19 cellular contexts compared by ENCODE assay signal in the genomic region with DNA sequence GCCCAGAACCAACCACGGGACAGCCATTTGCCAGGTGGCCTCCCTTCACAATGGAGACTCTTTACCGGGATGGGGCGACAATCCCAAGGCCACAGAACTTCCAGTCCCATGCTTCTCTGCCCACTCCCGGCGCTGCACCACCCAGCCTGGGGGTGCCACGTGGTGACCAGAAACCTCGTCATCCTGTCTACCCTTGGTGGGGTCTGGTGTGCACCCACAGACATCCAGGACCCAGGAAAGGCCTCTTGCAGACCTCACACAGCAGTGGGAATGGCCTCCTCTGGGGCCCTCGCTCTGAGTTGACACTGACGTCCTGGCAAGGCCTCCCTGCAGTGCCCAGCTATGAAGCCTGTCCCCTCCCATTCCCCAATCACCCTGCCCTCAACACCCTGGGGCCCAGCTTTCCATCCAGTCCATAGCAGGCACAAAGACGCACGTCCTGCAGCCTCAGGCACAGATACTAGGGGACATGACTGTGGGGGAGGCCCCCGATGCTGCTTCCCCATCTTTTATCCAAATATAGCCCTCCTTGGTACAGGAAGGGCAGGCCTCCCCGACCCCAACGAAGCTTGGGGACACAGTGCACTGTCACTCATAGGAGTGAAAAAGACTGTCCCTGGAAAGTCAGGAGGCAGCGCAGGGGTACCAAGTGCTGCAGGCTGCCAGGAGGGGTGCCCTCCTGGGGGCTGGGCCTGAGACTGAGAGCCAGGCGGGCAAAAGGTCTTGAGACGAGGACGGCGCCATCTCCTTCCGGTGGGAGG. TPM values are rescaled to one million over a fixed set of nuclear protein-coding genes. Genes with fewer than 3 reads are reported as not detected.
DNase-seq lines count a peak whose midpoint lies in the region; ATAC-seq and TF ChIP-seq lines count a peak whose summit lies in the region.
"Had no signal": no experiment of that assay in that cellular context is flagged by ENCODE, and none has a peak within 500 bp of the region (broad histone marks: within the 10 kb centered on the region; RNA-seq: fewer than 3 reads in every experiment).

No MANE protein-coding gene starts in this region.

- H3K36me3 ChIP-seq in DND-41 (ENCODE audit: insufficient read depth, low read length), result peaks cover 43% of the 10 kb centered on the region

- ATAC-seq in DND-41 (ENCODE audit: insufficient read depth, low read depth) (no peak), HG03469 (IDR thresholded peaks at IDR 0.05; ENCODE audit: unreplicated experiment) (no peak), GM19452 (IDR thresholded peaks at IDR 0.05; ENCODE audit: unreplicated experiment) (no peak)
- ATAC-seq in activated naive CD8-positive, alpha-beta T cell treated with anti-CD3 and anti-CD28 coated beads, Interleukin-2, amount 10 ng/mL, durations not matched to agents 7 days and 5 days (ENCODE audit: low read depth), result no peak
- ATAC-seq in natural killer cell treated with Interleukin-12 subunit alpha and Interleukin-12 subunit beta and Interleukin-15 and Interleukin-18, amount 100 ng/mL, for 72 hours, result no peak
- ATAC-seq: gastrocnemius medialis, PC-3 had no signal

- H3K27me3 Mint-ChIP-seq in T-helper 1 cell treated with Interleukin-12 subunit alpha and Interleukin-12 subunit beta and Interleukin-4 antibody, amounts not matched to agents 30 μg/mL and 1 μg/mL, for 36 hours (ENCODE audit: low read depth), result no peaks in the 10 kb centered on the region
- H3K27me3 Mint-ChIP-seq in activated naive CD8-positive, alpha-beta T cell treated with anti-CD3 and anti-CD28 coated beads, Interleukin-2, amount 10 ng/mL, durations not matched to agents 7 days and 5 days, result no peaks in the 10 kb centered on the region
- H3K27me3 Mint-ChIP-seq in natural killer cell treated with Interleukin-12 subunit alpha and Interleukin-12 subunit beta and Interleukin-15 and Interleukin-18, amount 100 ng/mL, for 72 hours, result no peaks in the 10 kb centered on the region
- H3K27me3 Mint-ChIP-seq: B cell had no signal

- no peaks in the 10 kb centered on the region for H3K27me3 ChIP-seq in DND-41 (ENCODE audit: insufficient read depth, low read length, poor library complexity)
- H3K27me3 ChIP-seq: gastrocnemius medialis, transverse colon had no signal

- H3K4me2 ChIP-seq in DND-41 (ENCODE audit: insufficient read depth, low read length), result no peak overlapping the region
- H3K4me2 ChIP-seq: smooth muscle cell had no signal

- peaks cover 24% of the 10 kb centered on the region for H3K4me1 ChIP-seq in DND-41 (ENCODE audit: insufficient read depth, low read length)
- H3K4me1 ChIP-seq: gastrocnemius medialis had no signal

- no peak for TF ChIP-seq CTCF in DND-41 (IDR thresholded peaks at IDR 0.05; ENCODE audit: borderline replicate concordance, extremely low read depth, low read length, poor library complexity, severe bottlenecking)

- H3K9ac ChIP-seq in DND-41 (ENCODE audit: low read depth, low read length), result no peak overlapping the region

- peak overlapping the region; percentile 70 for H3K27ac ChIP-seq in DND-41 (ENCODE audit: low read length)
- H3K27ac ChIP-seq: 22Rv1, gastrocnemius medialis, left ventricle myocardium inferior, transverse colon had no signal

- H3K4me3 Mint-ChIP-seq in T-helper 1 cell treated with Interleukin-12 subunit alpha and Interleukin-12 subunit beta and Interleukin-4 antibody, amounts not matched to agents 30 μg/mL and 1 μg/mL, for 36 hours, result no peak overlapping the region
- H3K4me3 Mint-ChIP-seq in activated naive CD8-positive, alpha-beta T cell treated with anti-CD3 and anti-CD28 coated beads, Interleukin-2, amount 10 ng/mL, durations not matched to agents 7 days and 5 days, result no peak overlapping the region
- H3K4me3 Mint-ChIP-seq in natural killer cell treated with Interleukin-12 subunit alpha and Interleukin-12 subunit beta and Interleukin-15 and Interleukin-18, amount 100 ng/mL, for 72 hours, result peak overlapping the region; percentile 73
- H3K4me3 Mint-ChIP-seq: B cell had no signal

- H3K27ac Mint-ChIP-seq in T-helper 1 cell treated with Interleukin-12 subunit alpha and Interleukin-12 subunit beta and Interleukin-4 antibody, amounts not matched to agents 30 μg/mL and 1 μg/mL, for 36 hours, result peak overlapping the region; percentile 84
- peak overlapping the region; percentile 76 for H3K27ac Mint-ChIP-seq in activated naive CD8-positive, alpha-beta T cell treated with anti-CD3 and anti-CD28 coated beads, Interleukin-2, amount 10 ng/mL, durations not matched to agents 7 days and 5 days
- peak overlapping the region; percentile 97 to 98 for H3K27ac Mint-ChIP-seq in natural killer cell treated with Interleukin-12 subunit alpha and Interleukin-12 subunit beta and Interleukin-15 and Interleukin-18, amount 100 ng/mL, for 72 hours

- no peaks in the 10 kb centered on the region for H3K9me3 ChIP-seq in DND-41 (ENCODE audit: insufficient read depth, low read length, severe bottlenecking)
- H3K9me3 ChIP-seq: gastrocnemius medialis, left ventricle myocardium inferior, transverse colon had no signal

- DNase-seq in T-helper 1 cell (no peak), DND-41 (peak; percentile 4), posterior cingulate gyrus (no peak)
- no peak for DNase-seq in activated naive CD8-positive, alpha-beta T cell treated with anti-CD3 and anti-CD28 coated beads, Interleukin-2, amount 10 ng/mL, durations not matched to agents 7 days and 5 days
- DNase-seq in natural killer cell treated with Interleukin-12 subunit alpha and Interleukin-12 subunit beta and Interleukin-15 and Interleukin-18, amount 100 ng/mL, for 72 hours (ENCODE audit: low spot score), result no peak
- DNase-seq: activated effector memory CD4-positive, alpha-beta T cell treated with Interleukin-2 at 50 U/mL for 16 hours; gastrocnemius medialis; GOT3; KBM-7; left ventricle myocardium inferior; NCI-H1092; PC-3; transverse colon had no signal

- no peaks in the 10 kb centered on the region for H3K9me3 Mint-ChIP-seq in T-helper 1 cell treated with Interleukin-12 subunit alpha and Interleukin-12 subunit beta and Interleukin-4 antibody, amounts not matched to agents 30 μg/mL and 1 μg/mL, for 36 hours
- H3K9me3 Mint-ChIP-seq in activated naive CD8-positive, alpha-beta T cell treated with anti-CD3 and anti-CD28 coated beads, Interleukin-2, amount 10 ng/mL, durations not matched to agents 7 days and 5 days, result no peaks in the 10 kb centered on the region
- no peaks in the 10 kb centered on the region for H3K9me3 Mint-ChIP-seq in natural killer cell treated with Interleukin-12 subunit alpha and Interleukin-12 subunit beta and Interleukin-15 and Interleukin-18, amount 100 ng/mL, for 72 hours

- peaks cover 11% of the 10 kb centered on the region for H4K20me1 ChIP-seq in DND-41 (ENCODE audit: insufficient read depth, low read length)

- H3K4me1 Mint-ChIP-seq in T-helper 1 cell treated with Interleukin-12 subunit alpha and Interleukin-12 subunit beta and Interleukin-4 antibody, amounts not matched to agents 30 μg/mL and 1 μg/mL, for 36 hours (ENCODE audit: low read depth), result peaks cover 39% of the 10 kb centered on the region
- peaks cover 35% of the 10 kb centered on the region for H3K4me1 Mint-ChIP-seq in activated naive CD8-positive, alpha-beta T cell treated with anti-CD3 and anti-CD28 coated beads, Interleukin-2, amount 10 ng/mL, durations not matched to agents 7 days and 5 days
- peaks cover 66 to 70% of the 10 kb centered on the region in 2 donors for H3K4me1 Mint-ChIP-seq in natural killer cell treated with Interleukin-12 subunit alpha and Interleukin-12 subunit beta and Interleukin-15 and Interleukin-18, amount 100 ng/mL, for 72 hours (ENCODE audit: low read depth in 2 of 2)

- peaks cover 54% of the 10 kb centered on the region for H3K36me3 Mint-ChIP-seq in T-helper 1 cell treated with Interleukin-12 subunit alpha and Interleukin-12 subunit beta and Interleukin-4 antibody, amounts not matched to agents 30 μg/mL and 1 μg/mL, for 36 hours (ENCODE audit: low read depth)
- peaks cover 13% of the 10 kb centered on the region for H3K36me3 Mint-ChIP-seq in activated naive CD8-positive, alpha-beta T cell treated with anti-CD3 and anti-CD28 coated beads, Interleukin-2, amount 10 ng/mL, durations not matched to agents 7 days and 5 days
- H3K36me3 Mint-ChIP-seq in natural killer cell treated with Interleukin-12 subunit alpha and Interleukin-12 subunit beta and Interleukin-15 and Interleukin-18, amount 100 ng/mL, for 72 hours, result no peaks in the 10 kb centered on the region

- POLR2A ChIA-PET in activated naive CD8-positive, alpha-beta T cell treated with anti-CD3 and anti-CD28 coated beads, Interleukin-2, amount 10 ng/mL, durations not matched to agents 7 days and 5 days (lab: Charles Lee), result interaction anchor here (1.3 to 3.7 kb wide), 2 partner anchors 8 to 36 kb away, joined by 4 to 13 read pairs; partner anchors contain the start of gene APMAP

- intact Hi-C loops in posterior cingulate gyrus (cut with DNase I), result no loop called here

- no peaks in the 10 kb centered on the region for H3K79me2 ChIP-seq in DND-41 (ENCODE audit: insufficient read depth, low read length)

- H3K4me3 ChIP-seq in DND-41 (ENCODE audit: low read depth in 1 of 2, low read length in 2 of 2), result no peak overlapping the region
- H3K4me3 ChIP-seq: gastrocnemius medialis, left ventricle myocardium inferior, smooth muscle cell, transverse colon had no signal

- H2AFZ ChIP-seq in DND-41 (ENCODE audit: low read depth, low read length), result no peak overlapping the region

RNA-seq across cellular contexts. Expression of gene CST7, which starts 7.1 kb away (rescaled TPM):
- total RNA-seq in activated naive CD8-positive, alpha-beta T cell treated with anti-CD3 and anti-CD28 coated beads, Interleukin-2, amount 10 ng/mL, durations not matched to agents 7 days and 5 days, result 10 to 100 TPM; 92.0 to 92.4 TPM
- 100 to 1,000 TPM in 1 of 2 donors, 10 to 100 TPM in 1; 77.8 to 129 TPM for total RNA-seq in natural killer cell treated with Interleukin-12 subunit alpha and Interleukin-12 subunit beta and Interleukin-15 and Interleukin-18, amount 100 ng/mL, for 72 hours
- total RNA-seq: PC-3, smooth muscle cell had no signal

RNA-seq across cellular contexts. Expression of gene APMAP, which starts 36.4 kb away (rescaled TPM):
- total RNA-seq in activated naive CD8-positive, alpha-beta T cell treated with anti-CD3 and anti-CD28 coated beads, Interleukin-2, amount 10 ng/mL, durations not matched to agents 7 days and 5 days, result 10 to 100 TPM; 60.7 to 64.6 TPM
- total RNA-seq in natural killer cell treated with Interleukin-12 subunit alpha and Interleukin-12 subunit beta and Interleukin-15 and Interleukin-18, amount 100 ng/mL, for 72 hours, result 100 to 1,000 TPM; 109 to 206 TPM
